8 cellular contexts compared by ENCODE assay signal in the genomic region with DNA sequence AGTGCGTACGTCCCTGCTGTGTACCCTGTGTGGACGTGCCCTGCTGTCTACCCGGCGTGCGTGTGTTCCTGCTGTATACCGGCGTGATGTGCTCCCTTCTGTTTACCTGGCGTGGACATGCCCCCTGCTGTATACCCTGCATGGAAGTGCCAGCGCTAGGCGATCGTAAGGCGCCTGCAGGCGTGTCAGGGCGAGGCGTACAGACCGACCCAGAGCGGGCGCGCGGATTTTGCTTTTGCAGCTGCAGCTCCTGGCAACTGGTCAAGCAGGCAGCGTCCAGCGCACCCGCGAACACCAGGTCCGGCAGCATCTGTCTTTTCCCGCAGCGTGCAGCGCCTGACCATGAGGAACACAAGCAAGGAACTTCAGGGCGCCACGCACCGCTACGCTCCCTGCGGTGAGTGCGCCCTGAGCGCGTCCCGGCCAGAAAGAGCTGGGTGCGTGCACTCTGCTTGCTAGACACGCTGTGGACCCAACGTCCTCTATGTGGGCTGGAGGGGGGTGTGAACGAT. TPM values are rescaled to one million over a fixed set of nuclear protein-coding genes. Genes with fewer than 3 reads are reported as not detected.
DNase-seq lines count a peak whose midpoint lies in the region; ATAC-seq, FAIRE-seq and TF ChIP-seq lines count a peak whose summit lies in the region.

No MANE protein-coding gene starts in this region.

- TF ChIP-seq CTCF in mammary epithelial cell (conservative IDR thresholded peaks at IDR 0.05 in 1 of 2, IDR thresholded peaks at IDR 0.05 in 1 of 2; ENCODE audit: extremely low read depth in 1 of 2, insufficient read depth in 1 of 2, low read depth in 1 of 2, low read length in 2 of 2) = no peak
- no peak for TF ChIP-seq CTCF in HepG2 (CRISPR knock-in tag; IDR thresholded peaks at IDR 0.05)
- TF ChIP-seq CTCF in thoracic aorta (IDR thresholded peaks at IDR 0.05) = no peak

- no peaks in the 10 kb centered on the region for H3K9me3 ChIP-seq in HUES64 (ENCODE audit: insufficient read depth, low read depth, low read length)
- no peaks in the 10 kb centered on the region for H3K9me3 ChIP-seq in mammary epithelial cell (replicated peaks; ENCODE audit: insufficient read depth, low read length)
- no peaks in the 10 kb centered on the region for H3K9me3 ChIP-seq in HepG2 (ENCODE audit: low read length)
- H3K9me3 ChIP-seq in thoracic aorta = no peaks in the 10 kb centered on the region

- no peak for TF ChIP-seq RAD21 in HepG2 (CRISPR knock-in tag; IDR thresholded peaks at IDR 0.05)

- dilution Hi-C loops in mammary epithelial cell (cut with HindIII; ENCODE audit: low sequenced_read_pairs) = no loop called here

- H3K4me3 ChIP-seq in HUES64 (ENCODE audit: low read length) (peak overlapping the region; percentile 67), mammary epithelial cell (replicated peaks in 1 of 3; ENCODE audit: insufficient read depth in 1 of 3, low read depth in 2 of 3, low read length in 3 of 3) (peak overlapping the region; percentile 53 to 74 (median 61)), HepG2 (replicated peaks in 1 of 3; ENCODE audit: insufficient read depth in 1 of 3, low read depth in 2 of 3, low read length in 3 of 3) (peak overlapping the region in 2 of 3 experiments; percentile 37 to 63; a peak in 2 of 6 replicates), thoracic aorta (peak overlapping the region; percentile 77)

- no peak for TF ChIP-seq POLR2A in HepG2 (IDR thresholded peaks at IDR 0.05; ENCODE audit: insufficient read depth in 1 of 2, low read depth in 2 of 2, low read length in 2 of 2)

- H4K20me1 ChIP-seq in mammary epithelial cell (ENCODE audit: insufficient read depth, low read length) (no peaks in the 10 kb centered on the region), HepG2 (ENCODE audit: insufficient read depth, low read length) (no peaks in the 10 kb centered on the region)

- BruUV-seq in mammary epithelial cell (replicated peaks; lab: Mats Ljungman, UMichigan) (no TSS peak), HepG2 (replicated peaks; lab: Mats Ljungman, UMichigan) (no TSS peak)

- no peak overlapping the region for H3K9ac ChIP-seq in HUES64 (ENCODE audit: low read depth, low read length)
- no peak overlapping the region for H3K9ac ChIP-seq in mammary epithelial cell (ENCODE audit: insufficient read depth, low read length)
- H3K9ac ChIP-seq in HepG2 (ENCODE audit: insufficient read depth, low read depth, low read length) = no peak overlapping the region

- in situ Hi-C loops in mammary epithelial cell (cut with MboI; ENCODE audit: low sequenced_read_pairs in 2 of 2) = loop anchor here in 1 of 2 donors (10.0 kb wide), 1 partner anchor 49 kb away; a partner anchor contains a TSS
- in situ Hi-C loops in HepG2 (cut with HindIII; ENCODE audit: extremely low pct_ligation_motif_present, low pct_unique_long_range_greater_than_20kb) = no loop called here

- H3K4me2 ChIP-seq in mammary epithelial cell (ENCODE audit: insufficient read depth, low read depth, low read length) (peak overlapping the region; percentile 99), HepG2 (ENCODE audit: low read depth, low read length) (peak overlapping the region; percentile 79)

- H3K27me3 ChIP-seq in HUES64 (ENCODE audit: insufficient read depth, low read length) (peaks cover 57% of the 10 kb centered on the region), mammary epithelial cell (ENCODE audit: insufficient read depth, low read length) (no peaks in the 10 kb centered on the region), HepG2 (ENCODE audit: control insufficient read depth in 1 of 2, insufficient read depth in 2 of 2, low read length in 2 of 2) (peaks cover 1 to 29% of the 10 kb centered on the region in 2 experiments; a peak in 4 of 5 replicates), thoracic aorta (replicated peaks; ENCODE audit: insufficient read depth) (no peaks in the 10 kb centered on the region)

- intact Hi-C loops in mammary epithelial cell (cut with micrococcal nuclease) (loop anchor here (5.0 kb wide), 2 partner anchors 44 to 59 kb away; a partner anchor contains a TSS), HepG2 (cut with micrococcal nuclease; ENCODE audit: unreplicated experiment) (loop anchor here (5.0 kb wide), 1 partner anchor 51 kb away; a partner anchor contains a TSS)

- H3K79me2 ChIP-seq in mammary epithelial cell (ENCODE audit: insufficient read depth, low read length) = no peaks in the 10 kb centered on the region
- no peaks in the 10 kb centered on the region for H3K79me2 ChIP-seq in HepG2 (ENCODE audit: insufficient read depth, low read length)

- CTCF ChIA-PET in mammary epithelial cell (lab: Charles Lee; ENCODE audit: low non-redundant PET) = no interaction called here
- CTCF ChIA-PET in HepG2 (lab: Yijun Ruan, JAX; ENCODE audit: low intra/inter-chr PET ratio, low total read pairs) = no interaction called here

- H3K36me3 ChIP-seq in HUES64 (ENCODE audit: insufficient read depth, low read length) (no peaks in the 10 kb centered on the region), mammary epithelial cell (ENCODE audit: insufficient read depth, low read length) (no peaks in the 10 kb centered on the region), HepG2 (replicated peaks in 1 of 2; ENCODE audit: control insufficient read depth in 1 of 2, insufficient read depth in 2 of 2, low read length in 2 of 2) (no peaks in the 10 kb centered on the region), thoracic aorta (no peaks in the 10 kb centered on the region)

- FAIRE-seq in HepG2 (lab: Jason Lieb, UNC) = no peak

- H3K4me1 ChIP-seq in HUES64 (ENCODE audit: insufficient read depth, low read length) = peaks cover 45% of the 10 kb centered on the region
- peaks cover 21% of the 10 kb centered on the region for H3K4me1 ChIP-seq in mammary epithelial cell (ENCODE audit: insufficient read depth, low read length)
- peaks cover 10% of the 10 kb centered on the region for H3K4me1 ChIP-seq in HepG2 (ENCODE audit: insufficient read depth, low read length)
- H3K4me1 ChIP-seq in thoracic aorta (ENCODE audit: control insufficient read depth in 1 of 2, low read depth in 2 of 2) = peaks cover 8 to 9% of the 10 kb centered on the region in 2 donors

- H3K27ac ChIP-seq in HUES64 (ENCODE audit: low read depth, low read length) (no peak overlapping the region), mammary epithelial cell (ENCODE audit: insufficient read depth, low read depth, low read length) (peak overlapping the region; percentile 33), HepG2 (ENCODE audit: extremely low read length, insufficient read depth, low read length) (no peak overlapping the region), thoracic aorta (no peak overlapping the region)

- ATAC-seq in HepG2 = peak; percentile 19
- no peak for ATAC-seq in thoracic aorta (ENCODE audit: insufficient number of reproducible peaks, low FRiP score, low read depth)
- no peak for ATAC-seq in HG02970 (IDR thresholded peaks at IDR 0.05; ENCODE audit: low FRiP score, unreplicated experiment)

- TF ChIP-seq EP300 in HepG2 (IDR thresholded peaks at IDR 0.05; ENCODE audit: low read depth in 2 of 2, low read length in 2 of 2) (no peak), HepG2 (CRISPR knock-in tag; IDR thresholded peaks at IDR 0.05; ENCODE audit: borderline replicate concordance) (no peak)

- POLR2A ChIA-PET in HepG2 (lab: Yijun Ruan, JAX) = no interaction called here

- 4% methylated on average over 42 of the region's 42 CpGs for WGBS in HUES64
- 24% methylated on average over 38 of the region's 42 CpGs for WGBS in mammary epithelial cell (ENCODE audit: low coverage, missing lambda C conversion rate)
- WGBS in HepG2 (ENCODE audit: low lambda C conversion rate) = 21% methylated on average over 13 of the region's 42 CpGs

- peak; percentile 52 for DNase-seq in ELR (ENCODE audit: low read depth)
- DNase-seq in mammary epithelial cell = peak; percentile 17
- no peak for DNase-seq in HepG2 (ENCODE audit: low spot score)
- no peak for DNase-seq in thoracic aorta (ENCODE audit: low spot score)
- no peak for DNase-seq in NCI-H524 treated with DMSO at 0.1 percent for 48 hours (lab: John Stamatoyannopoulos, UW)
- no peak for DNase-seq in NCI-H510A (lab: John Stamatoyannopoulos, UW)

- H2AFZ ChIP-seq in mammary epithelial cell (ENCODE audit: low read depth, low read length) = peak overlapping the region; percentile 91
- no peak overlapping the region for H2AFZ ChIP-seq in HepG2 (ENCODE audit: low read length)

RNA-seq across cellular contexts. Expression of a gene that starts 0.7 kb away (rescaled TPM):
- not detected for polyA plus RNA-seq in HUES64 (2013, experiment 1 of 2)
- 0.25 TPM for polyA plus RNA-seq in HUES64 (2013, experiment 2 of 2)
- total RNA-seq in mammary epithelial cell (1 to 10 TPM in 1 of 2 donors, under 1 TPM in 1; 0.67 to 2.0 TPM), HepG2 (2016; rRNA removed; fragmentation: Illumina TruSeq; extraction: Trizol) (not detected in 2 replicates), thoracic aorta (not detected)
- polyA plus RNA-seq in mammary epithelial cell (1.1 TPM), HepG2 (2011; rRNA removed) (not detected in 2 replicates)
- not detected for polyA minus RNA-seq in mammary epithelial cell
- total RNA-seq in HepG2 (2016; cell fraction: cytosol; rRNA removed; fragmentation: Illumina TruSeq; extraction: Trizol; ENCODE audit: low read depth) = not detected in 2 replicates
- not detected in 2 replicates for total RNA-seq in HepG2 (2016; cell fraction: insoluble cytoplasmic fraction; rRNA removed; fragmentation: Illumina TruSeq; extraction: Trizol)
- total RNA-seq in HepG2 (2016; cell fraction: membrane; rRNA removed; fragmentation: Illumina TruSeq; extraction: Trizol) = not detected in 2 replicates
- total RNA-seq in HepG2 (2016; cell fraction: nucleus; rRNA removed; fragmentation: Illumina TruSeq; extraction: Trizol) = not detected in 2 replicates
- polyA plus RNA-seq in HepG2 (2011; cell fraction: cytosol; rRNA removed) = not detected in 2 replicates
- polyA plus RNA-seq in HepG2 (2011; cell fraction: nucleus; rRNA removed) = not detected in 2 replicates
- polyA plus RNA-seq in HepG2 (2012) = not detected in 2 replicates
- polyA plus RNA-seq in HepG2 (2016; cell fraction: cytosol; fragmentation: Illumina TruSeq; extraction: Trizol; ENCODE audit: low read depth) = not detected in 2 replicates
- polyA plus RNA-seq in HepG2 (2016; cell fraction: insoluble cytoplasmic fraction; fragmentation: Illumina TruSeq; extraction: Trizol; ENCODE audit: low read depth) = not detected in 2 replicates
- polyA plus RNA-seq in HepG2 (2016; cell fraction: membrane; fragmentation: Illumina TruSeq; extraction: Trizol; ENCODE audit: low read depth) = not detected in 2 replicates
- not detected in 2 replicates for polyA plus RNA-seq in HepG2 (2016; cell fraction: nucleus; fragmentation: Illumina TruSeq; extraction: Trizol; ENCODE audit: insufficient read depth, low read depth)
- not detected in 2 replicates for polyA minus RNA-seq in HepG2 (2011; rRNA and poly(A)+ RNA removed; ENCODE audit: low replicate concordance)
- polyA minus RNA-seq in HepG2 (2011; cell fraction: cytosol; rRNA and poly(A)+ RNA removed) = not detected in 2 replicates
- polyA minus RNA-seq in HepG2 (2011; cell fraction: nucleus; rRNA and poly(A)+ RNA removed) = not detected in 2 replicates

RNA-seq across cellular contexts. Expression of a gene that starts 7.1 kb away (rescaled TPM):
- polyA plus RNA-seq in HUES64 (2013, experiment 1 of 2) = not detected
- polyA plus RNA-seq in HUES64 (2013, experiment 2 of 2) = not detected
- total RNA-seq in mammary epithelial cell (under 1 TPM in 1 of 2 donors, not detected in 1; 0.45 TPM), HepG2 (2016; rRNA removed; fragmentation: Illumina TruSeq; extraction: Trizol) (not detected in 2 replicates), thoracic aorta (not detected)
- polyA plus RNA-seq in mammary epithelial cell (0.16 TPM), HepG2 (2011; rRNA removed) (not detected in 2 replicates)
- polyA minus RNA-seq in mammary epithelial cell = not detected
- total RNA-seq in HepG2 (2016; cell fraction: cytosol; rRNA removed; fragmentation: Illumina TruSeq; extraction: Trizol; ENCODE audit: low read depth) = not detected in 2 replicates
- not detected in 2 replicates for total RNA-seq in HepG2 (2016; cell fraction: insoluble cytoplasmic fraction; rRNA removed; fragmentation: Illumina TruSeq; extraction: Trizol)
- not detected in 2 replicates for total RNA-seq in HepG2 (2016; cell fraction: membrane; rRNA removed; fragmentation: Illumina TruSeq; extraction: Trizol)
- not detected in 2 replicates for total RNA-seq in HepG2 (2016; cell fraction: nucleus; rRNA removed; fragmentation: Illumina TruSeq; extraction: Trizol)
- not detected in 2 replicates for polyA plus RNA-seq in HepG2 (2011; cell fraction: cytosol; rRNA removed)
- polyA plus RNA-seq in HepG2 (2011; cell fraction: nucleus; rRNA removed) = not detected in 2 replicates
- not detected in 2 replicates for polyA plus RNA-seq in HepG2 (2012)
- not detected in 2 replicates for polyA plus RNA-seq in HepG2 (2016; cell fraction: cytosol; fragmentation: Illumina TruSeq; extraction: Trizol; ENCODE audit: low read depth)
- not detected in 2 replicates for polyA plus RNA-seq in HepG2 (2016; cell fraction: insoluble cytoplasmic fraction; fragmentation: Illumina TruSeq; extraction: Trizol; ENCODE audit: low read depth)
- polyA plus RNA-seq in HepG2 (2016; cell fraction: membrane; fragmentation: Illumina TruSeq; extraction: Trizol; ENCODE audit: low read depth) = not detected in 2 replicates
- polyA plus RNA-seq in HepG2 (2016; cell fraction: nucleus; fragmentation: Illumina TruSeq; extraction: Trizol; ENCODE audit: insufficient read depth, low read depth) = not detected in 2 replicates
- polyA minus RNA-seq in HepG2 (2011; rRNA and poly(A)+ RNA removed; ENCODE audit: low replicate concordance) = not detected in 2 replicates
- not detected in 2 replicates for polyA minus RNA-seq in HepG2 (2011; cell fraction: cytosol; rRNA and poly(A)+ RNA removed)
- polyA minus RNA-seq in HepG2 (2011; cell fraction: nucleus; rRNA and poly(A)+ RNA removed) = not detected in 2 replicates

RNA-seq across cellular contexts. Expression of a gene that starts 53.0 kb away (rescaled TPM):
- 32.0 TPM for polyA plus RNA-seq in HUES64 (2013, experiment 1 of 2)
- polyA plus RNA-seq in HUES64 (2013, experiment 2 of 2) = 25.1 TPM
- total RNA-seq in mammary epithelial cell (100 to 1,000 TPM in 1 of 2 donors, 10 to 100 TPM in 1; 87.7 to 992 TPM), HepG2 (2016; rRNA removed; fragmentation: Illumina TruSeq; extraction: Trizol) (5.5 and 5.7 TPM in 2 replicates), thoracic aorta (10 to 100 TPM; 18.0 to 66.1 TPM)
- polyA plus RNA-seq in mammary epithelial cell (254 TPM), HepG2 (2011; rRNA removed) (9.8 and 12.4 TPM in 2 replicates)
- polyA minus RNA-seq in mammary epithelial cell = 190 TPM
- total RNA-seq in HepG2 (2016; cell fraction: cytosol; rRNA removed; fragmentation: Illumina TruSeq; extraction: Trizol; ENCODE audit: low read depth) = 4.4 and 7.3 TPM in 2 replicates
- 5.0 and 5.2 TPM in 2 replicates for total RNA-seq in HepG2 (2016; cell fraction: insoluble cytoplasmic fraction; rRNA removed; fragmentation: Illumina TruSeq; extraction: Trizol)
- 8.2 and 9.6 TPM in 2 replicates for total RNA-seq in HepG2 (2016; cell fraction: membrane; rRNA removed; fragmentation: Illumina TruSeq; extraction: Trizol)
- 4.1 and 4.4 TPM in 2 replicates for total RNA-seq in HepG2 (2016; cell fraction: nucleus; rRNA removed; fragmentation: Illumina TruSeq; extraction: Trizol)
- polyA plus RNA-seq in HepG2 (2011; cell fraction: cytosol; rRNA removed) = 9.5 and 11.8 TPM in 2 replicates
- polyA plus RNA-seq in HepG2 (2011; cell fraction: nucleus; rRNA removed) = 20.6 and 22.1 TPM in 2 replicates
- 5.4 and 9.0 TPM in 2 replicates for polyA plus RNA-seq in HepG2 (2012)
- polyA plus RNA-seq in HepG2 (2016; cell fraction: cytosol; fragmentation: Illumina TruSeq; extraction: Trizol; ENCODE audit: low read depth) = 7.9 and 9.8 TPM in 2 replicates
- 7.1 and 8.0 TPM in 2 replicates for polyA plus RNA-seq in HepG2 (2016; cell fraction: insoluble cytoplasmic fraction; fragmentation: Illumina TruSeq; extraction: Trizol; ENCODE audit: low read depth)
- polyA plus RNA-seq in HepG2 (2016; cell fraction: membrane; fragmentation: Illumina TruSeq; extraction: Trizol; ENCODE audit: low read depth) = 8.1 and 8.4 TPM in 2 replicates
- 8.7 and 10.6 TPM in 2 replicates for polyA plus RNA-seq in HepG2 (2016; cell fraction: nucleus; fragmentation: Illumina TruSeq; extraction: Trizol; ENCODE audit: insufficient read depth, low read depth)
- polyA minus RNA-seq in HepG2 (2011; rRNA and poly(A)+ RNA removed; ENCODE audit: low replicate concordance) = 7.2 and 13.8 TPM in 2 replicates
- 3.3 and 3.4 TPM in 2 replicates for polyA minus RNA-seq in HepG2 (2011; cell fraction: cytosol; rRNA and poly(A)+ RNA removed)
- 7.9 and 9.2 TPM in 2 replicates for polyA minus RNA-seq in HepG2 (2011; cell fraction: nucleus; rRNA and poly(A)+ RNA removed)

RNA-seq across cellular contexts. Expression of a gene that starts 56.6 kb away (rescaled TPM):
- 17.2 TPM for polyA plus RNA-seq in HUES64 (2013, experiment 1 of 2)
- 18.4 TPM for polyA plus RNA-seq in HUES64 (2013, experiment 2 of 2)
- 10 to 100 TPM; 31.3 to 36.8 TPM for total RNA-seq in mammary epithelial cell
- polyA plus RNA-seq in mammary epithelial cell = 23.2 TPM
- 12.4 TPM for polyA minus RNA-seq in mammary epithelial cell
- total RNA-seq in HepG2 (2016; rRNA removed; fragmentation: Illumina TruSeq; extraction: Trizol) = 16.9 and 23.4 TPM in 2 replicates
- total RNA-seq in HepG2 (2016; cell fraction: cytosol; rRNA removed; fragmentation: Illumina TruSeq; extraction: Trizol; ENCODE audit: low read depth) = 5.3 and 6.1 TPM in 2 replicates
- 18.0 and 19.9 TPM in 2 replicates for total RNA-seq in HepG2 (2016; cell fraction: insoluble cytoplasmic fraction; rRNA removed; fragmentation: Illumina TruSeq; extraction: Trizol)
- 8.5 and 9.4 TPM in 2 replicates for total RNA-seq in HepG2 (2016; cell fraction: membrane; rRNA removed; fragmentation: Illumina TruSeq; extraction: Trizol)
- total RNA-seq in HepG2 (2016; cell fraction: nucleus; rRNA removed; fragmentation: Illumina TruSeq; extraction: Trizol) = 22.2 and 23.7 TPM in 2 replicates
- 12.2 and 14.8 TPM in 2 replicates for polyA plus RNA-seq in HepG2 (2011; rRNA removed)
- 7.0 and 10.4 TPM in 2 replicates for polyA plus RNA-seq in HepG2 (2011; cell fraction: cytosol; rRNA removed)
- polyA plus RNA-seq in HepG2 (2011; cell fraction: nucleus; rRNA removed) = 10.9 and 14.7 TPM in 2 replicates
- 9.9 and 10.9 TPM in 2 replicates for polyA plus RNA-seq in HepG2 (2012)
- polyA plus RNA-seq in HepG2 (2016; cell fraction: cytosol; fragmentation: Illumina TruSeq; extraction: Trizol; ENCODE audit: low read depth) = 7.2 and 8.7 TPM in 2 replicates
- 17.7 and 20.2 TPM in 2 replicates for polyA plus RNA-seq in HepG2 (2016; cell fraction: insoluble cytoplasmic fraction; fragmentation: Illumina TruSeq; extraction: Trizol; ENCODE audit: low read depth)
- 7.8 and 8.6 TPM in 2 replicates for polyA plus RNA-seq in HepG2 (2016; cell fraction: membrane; fragmentation: Illumina TruSeq; extraction: Trizol; ENCODE audit: low read depth)
- polyA plus RNA-seq in HepG2 (2016; cell fraction: nucleus; fragmentation: Illumina TruSeq; extraction: Trizol; ENCODE audit: insufficient read depth, low read depth) = 12.5 and 17.0 TPM in 2 replicates
- polyA minus RNA-seq in HepG2 (2011; rRNA and poly(A)+ RNA removed; ENCODE audit: low replicate concordance) = 20.3 and 31.5 TPM in 2 replicates
- polyA minus RNA-seq in HepG2 (2011; cell fraction: cytosol; rRNA and poly(A)+ RNA removed) = 11.4 and 15.3 TPM in 2 replicates
- 45.4 and 51.8 TPM in 2 replicates for polyA minus RNA-seq in HepG2 (2011; cell fraction: nucleus; rRNA and poly(A)+ RNA removed)
- total RNA-seq in thoracic aorta = 10 to 100 TPM; 65.5 to 80.6 TPM

Comparison
In these comparisons a context has a peak if more than half of its experiments do, and no peak if none do; other contexts are left out.
1. DNase-seq: peak in ELR (single experiment) and mammary epithelial cell (single experiment); none in HepG2 (single experiment), thoracic aorta (single experiment), NCI-H524 treated with DMSO at 0.1 percent for 48 hours (single experiment) and NCI-H510A (single experiment).
2. Peak in every context shown above with its lines, with median percentiles within 50 percentile points of each other: H3K4me3 ChIP-seq.